ENCODE assay signal across 8 cellular contexts in genomic region chr2:96208144-96209010, GRCh38. TPM values are rescaled to one million over a fixed set of nuclear protein-coding genes. Genes with fewer than 3 reads are reported as not detected.
A peak's percentile ranks its signal among the peaks of the same experiment; 100 is the strongest.
DNase-seq lines count a peak whose midpoint lies in the region; ATAC-seq and TF ChIP-seq lines count a peak whose summit lies in the region.

A gene with protein sequence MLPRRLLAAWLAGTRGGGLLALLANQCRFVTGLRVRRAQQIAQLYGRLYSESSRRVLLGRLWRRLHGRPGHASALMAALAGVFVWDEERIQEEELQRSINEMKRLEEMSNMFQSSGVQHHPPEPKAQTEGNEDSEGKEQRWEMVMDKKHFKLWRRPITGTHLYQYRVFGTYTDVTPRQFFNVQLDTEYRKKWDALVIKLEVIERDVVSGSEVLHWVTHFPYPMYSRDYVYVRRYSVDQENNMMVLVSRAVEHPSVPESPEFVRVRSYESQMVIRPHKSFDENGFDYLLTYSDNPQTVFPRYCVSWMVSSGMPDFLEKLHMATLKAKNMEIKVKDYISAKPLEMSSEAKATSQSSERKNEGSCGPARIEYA (minus strand): TSS chr2:96208827. CDS start chr2:96208434, 393 bp downstream.

- POLR2A ChIA-PET in T-cell (lab: Charles Lee) = interaction anchor here (0.6 to 0.7 kb wide), 7 partner anchors 45 to 346 kb away, joined by 3 to 14 read pairs (median 3); no protein-coding TSS in a partner anchor

- DNase-seq in NCI-H1436 treated with DMSO at 0.1 percent for 48 hours (lab: John Stamatoyannopoulos, UW) (peak; percentile 75), T-cell (peak; percentile 89 to 97 (median 94)), cardiac septum (ENCODE audit: low spot score) (peak; percentile 99), pons (ENCODE audit: low spot score) (peak; percentile 94), type B pancreatic cell (ENCODE audit: extremely low spot score, unreplicated experiment) (peak; percentile 99)

- H3K9me3 Mint-ChIP-seq in T-cell (no peaks in the 10 kb centered on the region), type B pancreatic cell (no peaks in the 10 kb centered on the region)

- 0 to 1% (median 1%) methylated on average over 94 to 100 of the region's 100 CpGs for WGBS in adipose tissue, 3 donors

- ATAC-seq in HG02798 (IDR thresholded peaks at IDR 0.05; ENCODE audit: poor library complexity, unreplicated experiment) (peak; percentile 91), T-cell (replicated peaks in 1 of 4) (peak; percentile 88 to 91 (median 90))

- intact Hi-C loops in cardiac septum (cut with DNase I) = loop anchor here (1.0 to 2.0 kb wide), 2 partner anchors 58 to 64 kb away; partner anchors contain the start of genes CIAO1 and DUSP2

- H3K36me3 Mint-ChIP-seq in T-cell (peaks cover 3% of the 10 kb centered on the region), type B pancreatic cell (peaks cover 17% of the 10 kb centered on the region)

- TF ChIP-seq CTCF in GM12875 (IDR thresholded peaks at IDR 0.05; ENCODE audit: borderline replicate concordance, insufficient read depth, low read depth, low read length) = 0 out of 2 replicates have a peak, but pooled peaks have one; percentile 19
- peak; percentile 29 for TF ChIP-seq CTCF in type B pancreatic cell (conservative IDR thresholded peaks at IDR 0.05)

- peak within 1 kb of the TSS; percentile 93 for H3K27ac ChIP-seq in adipose tissue (ENCODE audit: low read depth, low read length)

- H3K4me1 Mint-ChIP-seq in T-cell (peaks cover 53 to 58% (median 55%) of the 10 kb centered on the region in 3 donors), type B pancreatic cell (ENCODE audit: unreplicated experiment) (peaks cover 35% of the 10 kb centered on the region)

- H3K27ac Mint-ChIP-seq in T-cell (peak within 1 kb of the TSS; percentile 88 to 98), type B pancreatic cell (peak within 1 kb of the TSS; percentile 88)

- H3K27me3 Mint-ChIP-seq in T-cell (no peaks in the 10 kb centered on the region), type B pancreatic cell (no peaks in the 10 kb centered on the region)

- peak within 1 kb of the TSS; percentile 92 to 99 (median 98) for H3K4me3 Mint-ChIP-seq in T-cell
- peak within 1 kb of the TSS; percentile 97 for H3K4me3 Mint-ChIP-seq in type B pancreatic cell

- peak within 1 kb of the TSS; percentile 89 for H3K4me3 ChIP-seq in GM12875 (ENCODE audit: low read depth, low read length)

- CTCF ChIA-PET in T-cell (lab: Charles Lee) = interaction anchor here (0.5 to 1.6 kb wide), 13 partner anchors 10 to 216 kb away, joined by 3 to 7 read pairs (median 4); partner anchors contain the start of gene NCAPH (in 1 of the 2)

RNA-seq across cellular contexts. Expression of the gene that starts here (rescaled TPM):
- total RNA-seq in T-cell (10 to 100 TPM; 65.0 to 95.3 (median 84.4) TPM), cardiac septum (142 TPM), type B pancreatic cell (ENCODE audit: low replicate concordance) (133 and 146 TPM in 2 replicates)
- 10 to 100 TPM; 33.3 to 53.4 (median 48.0) TPM for polyA plus RNA-seq in adipose tissue

Comparison
In these comparisons a context has a peak if more than half of its experiments do, and no peak if none do; other contexts are left out.
1. Peak in every context shown above with its lines: DNase-seq, ATAC-seq, H3K4me3 ChIP-seq and H3K27ac ChIP-seq.